ENCODE assay signal across 12 cellular contexts in genomic region chr11:67410369-67410831, GRCh38. TPM values are rescaled to one million over a fixed set of nuclear protein-coding genes. Genes with fewer than 3 reads are reported as not detected.
DNase-seq lines count a peak whose midpoint lies in the region; ATAC-seq, FAIRE-seq and TF ChIP-seq lines count a peak whose summit lies in the region.
"Had no signal": no experiment of that assay in that cellular context is flagged by ENCODE, and none has a peak within 500 bp of the region (broad histone marks: within the 10 kb centered on the region; RNA-seq: fewer than 3 reads in every experiment).

No MANE protein-coding gene starts in this region.

- H3K9me3 Mint-ChIP-seq in CD4-positive, alpha-beta T cell = no peaks in the 10 kb centered on the region
- no peaks in the 10 kb centered on the region for H3K9me3 Mint-ChIP-seq in neural progenitor cell

- H4K20me1 ChIP-seq in Karpas-422 (ENCODE audit: insufficient read depth, low read depth, low read length) = peaks cover 4% of the 10 kb centered on the region; the same call in 1 of the 2 replicates
- no peaks in the 10 kb centered on the region for H4K20me1 ChIP-seq in neural progenitor cell (ENCODE audit: low read depth)

- H3K9ac ChIP-seq in Karpas-422 (ENCODE audit: low read length) (peak overlapping the region; percentile 33; the same call in 1 of the 2 replicates), neural progenitor cell (no peak overlapping the region)

- no peaks in the 10 kb centered on the region for H3K9me3 ChIP-seq in CD4-positive, alpha-beta T cell (ENCODE audit: control insufficient read depth, low read length)
- H3K9me3 ChIP-seq in Karpas-422 (ENCODE audit: low read length) (no peaks in the 10 kb centered on the region), neural progenitor cell (ENCODE audit: low read depth) (no peaks in the 10 kb centered on the region), WERI-Rb-1 (ENCODE audit: severe bottlenecking) (no peaks in the 10 kb centered on the region)
- H3K9me3 ChIP-seq: adrenal gland, left lung, ovary had no signal

- H3K27ac ChIP-seq in CD4-positive, alpha-beta T cell (ENCODE audit: low read depth, low read length) = peak overlapping the region; percentile 84
- H3K27ac ChIP-seq in Karpas-422 (ENCODE audit: low read length) = 0 out of 2 replicates have a peak overlapping the region, but pooled peaks have one; percentile 22
- no peak overlapping the region for H3K27ac ChIP-seq in neural progenitor cell
- no peak overlapping the region for H3K27ac ChIP-seq in WERI-Rb-1
- H3K27ac ChIP-seq: adrenal gland, ovary had no signal

- peak overlapping the region; percentile 93; the same call in 1 of the 2 replicates for H3K4me3 ChIP-seq in Karpas-422 (ENCODE audit: low read length)
- H3K4me3 ChIP-seq in bronchial epithelial cell (ENCODE audit: low read depth, low read length) = no peak overlapping the region
- H3K4me3 ChIP-seq in neural progenitor cell = no peak overlapping the region
- no peak overlapping the region for H3K4me3 ChIP-seq in WERI-Rb-1 (ENCODE audit: low read depth, low read length)
- H3K4me3 ChIP-seq: adrenal gland, left lung, ovary had no signal

- FAIRE-seq in bronchial epithelial cell (lab: Jason Lieb, UNC) = peak; percentile 81

- POLR2A ChIA-PET in CD4-positive, alpha-beta T cell (lab: Charles Lee) = interaction anchor here (2.0 to 12.5 kb wide), 3 partner anchors 8 to 23 kb away, joined by 21 to 411 read pairs (median 106); partner anchors contain the start of genes PPP1CA, PTPRCAP, RPS6KB2 and TBC1D10C

- H3K79me2 ChIP-seq in Karpas-422 (ENCODE audit: low read length) (no peaks in the 10 kb centered on the region), neural progenitor cell (ENCODE audit: low read depth) (no peaks in the 10 kb centered on the region)

- no peaks in the 10 kb centered on the region for H3K36me3 ChIP-seq in Karpas-422 (ENCODE audit: insufficient read depth, low read length)
- H3K36me3 ChIP-seq in bronchial epithelial cell (ENCODE audit: control insufficient read depth, insufficient read depth, low read length) = no peaks in the 10 kb centered on the region
- H3K36me3 ChIP-seq in neural progenitor cell = no peaks in the 10 kb centered on the region
- no peaks in the 10 kb centered on the region for H3K36me3 ChIP-seq in WERI-Rb-1
- H3K36me3 ChIP-seq: adrenal gland, left lung, ovary had no signal

- peaks cover 85% of the 10 kb centered on the region for H3K4me1 Mint-ChIP-seq in CD4-positive, alpha-beta T cell (ENCODE audit: low read depth)
- peaks cover 21% of the 10 kb centered on the region for H3K4me1 Mint-ChIP-seq in neural progenitor cell

- CTCF ChIA-PET in CD4-positive, alpha-beta T cell (lab: Charles Lee) = no interaction called here

- H3K27me3 ChIP-seq in CD4-positive, alpha-beta T cell (ENCODE audit: control insufficient read depth, insufficient read depth, low read length) = no peaks in the 10 kb centered on the region
- H3K27me3 ChIP-seq in Karpas-422 (ENCODE audit: low read length) (no peaks in the 10 kb centered on the region), bronchial epithelial cell (ENCODE audit: control insufficient read depth, insufficient read depth, low read length) (peaks cover 10% of the 10 kb centered on the region), neural progenitor cell (peaks cover 17% of the 10 kb centered on the region), WERI-Rb-1 (ENCODE audit: insufficient read depth, low read depth, severe bottlenecking) (no peaks in the 10 kb centered on the region)

- TF ChIP-seq CTCF in CD4-positive, alpha-beta T cell (IDR thresholded peaks at IDR 0.05) = no peak
- TF ChIP-seq CTCF in bronchial epithelial cell (IDR thresholded peaks at IDR 0.05; ENCODE audit: insufficient read depth, low read length, severe bottlenecking) (no peak), neural progenitor cell (IDR thresholded peaks at IDR 0.05) (no peak), WERI-Rb-1 (IDR thresholded peaks at IDR 0.05; ENCODE audit: low read depth, low read length) (no peak)

- peak overlapping the region; percentile 98 for H3K27ac Mint-ChIP-seq in CD4-positive, alpha-beta T cell
- no peak overlapping the region for H3K27ac Mint-ChIP-seq in neural progenitor cell

- intact Hi-C loops in CD4-positive, alpha-beta T cell (cut with DNase I, micrococcal nuclease) = no loop called here

- H3K27me3 Mint-ChIP-seq in CD4-positive, alpha-beta T cell = no peaks in the 10 kb centered on the region
- peaks cover 15% of the 10 kb centered on the region for H3K27me3 Mint-ChIP-seq in neural progenitor cell (ENCODE audit: insufficient read depth, low read depth)

- no peak overlapping the region for H2AFZ ChIP-seq in Karpas-422 (ENCODE audit: low read length)
- no peak overlapping the region for H2AFZ ChIP-seq in neural progenitor cell (replicated peaks)

- H3F3A ChIP-seq in neural progenitor cell (ENCODE audit: low read depth) = peaks cover 13% of the 10 kb centered on the region

- peaks cover 81% of the 10 kb centered on the region for H3K4me1 ChIP-seq in Karpas-422 (ENCODE audit: low read length)
- H3K4me1 ChIP-seq in neural progenitor cell = peaks cover 22% of the 10 kb centered on the region

- no peak for DNase-seq in CD4-positive, alpha-beta T cell
- DNase-seq in Karpas-422 (no peak), bronchial epithelial cell (ENCODE audit: low read depth) (no peak), neural progenitor cell (ENCODE audit: low spot score) (no peak), WERI-Rb-1 (no peak), AG08396 (ENCODE audit: low spot score) (no peak), mucosa of gallbladder (ENCODE audit: low spot score) (no peak)
- DNase-seq: adrenal gland, foreskin melanocyte, left lung, ovary had no signal

- H3K4me2 ChIP-seq in Karpas-422 (ENCODE audit: low read depth, low read length, poor library complexity, severe bottlenecking) (peak overlapping the region; percentile 96), neural progenitor cell (peak overlapping the region; percentile 17)

- no peaks in the 10 kb centered on the region for H3K9me2 ChIP-seq in Karpas-422 (replicated peaks; ENCODE audit: insufficient read depth, low read length)

- peaks cover 35% of the 10 kb centered on the region for H3K36me3 Mint-ChIP-seq in CD4-positive, alpha-beta T cell (ENCODE audit: low read depth)
- no peaks in the 10 kb centered on the region for H3K36me3 Mint-ChIP-seq in neural progenitor cell

- ATAC-seq in CD4-positive, alpha-beta T cell (ENCODE audit: poor library complexity) = no peak
- no peak for ATAC-seq in HG03280 (IDR thresholded peaks at IDR 0.05; ENCODE audit: unreplicated experiment)

- H3K4me3 Mint-ChIP-seq in CD4-positive, alpha-beta T cell = peak overlapping the region; percentile 86
- no peak overlapping the region for H3K4me3 Mint-ChIP-seq in neural progenitor cell

RNA-seq across cellular contexts. Expression of gene CARNS1, which starts 5.1 kb away (rescaled TPM):
- total RNA-seq in CD4-positive, alpha-beta T cell = 1 to 10 TPM; 9.9 to 10.0 TPM
- 0.18 TPM in 1 of 2 replicates, not detected in the other for total RNA-seq in Karpas-422 (2014; rRNA removed; shearing (Covaris generic); ENCODE audit: low replicate concordance)
- total RNA-seq in bronchial epithelial cell (under 0.01 TPM in 1 of 2 replicates, not detected in the other), neural progenitor cell (ENCODE audit: low replicate concordance) (0.22 and 0.52 TPM in 2 replicates), mucosa of gallbladder (78.4 TPM)

RNA-seq across cellular contexts. Expression of gene TBC1D10C, which starts 6.5 kb away (rescaled TPM):
- total RNA-seq in CD4-positive, alpha-beta T cell = 100 to 1,000 TPM; 205 to 212 TPM
- 52.4 and 122 TPM in 2 replicates for total RNA-seq in Karpas-422 (2014; rRNA removed; shearing (Covaris generic); ENCODE audit: low replicate concordance)
- not detected in 2 replicates for total RNA-seq in bronchial epithelial cell
- 0.15 and 1.1 TPM in 2 replicates for total RNA-seq in neural progenitor cell (ENCODE audit: low replicate concordance)
- total RNA-seq in mucosa of gallbladder = 10.6 TPM

RNA-seq across cellular contexts. Expression of gene PPP1CA, which starts 8.7 kb away (rescaled TPM):
- 10 to 100 TPM; 42.0 to 45.5 TPM for total RNA-seq in CD4-positive, alpha-beta T cell
- total RNA-seq in Karpas-422 (2014; rRNA removed; shearing (Covaris generic); ENCODE audit: low replicate concordance) = 218 and 332 TPM in 2 replicates
- 209 and 225 TPM in 2 replicates for total RNA-seq in bronchial epithelial cell
- 102 and 189 TPM in 2 replicates for total RNA-seq in neural progenitor cell (ENCODE audit: low replicate concordance)
- 140 TPM for total RNA-seq in mucosa of gallbladder

RNA-seq across cellular contexts. Expression of gene RPS6KB2, which starts 17.9 kb away (rescaled TPM):
- total RNA-seq in CD4-positive, alpha-beta T cell = 10 to 100 TPM; 69.3 to 72.0 TPM
- total RNA-seq in Karpas-422 (2014; rRNA removed; shearing (Covaris generic); ENCODE audit: low replicate concordance) = 48.9 and 83.6 TPM in 2 replicates
- total RNA-seq in bronchial epithelial cell = 62.9 and 98.6 TPM in 2 replicates
- total RNA-seq in neural progenitor cell (ENCODE audit: low replicate concordance) = 23.7 and 51.3 TPM in 2 replicates
- total RNA-seq in mucosa of gallbladder = 39.7 TPM

RNA-seq across cellular contexts. Expression of gene RAD9A, which starts 18.6 kb away (rescaled TPM):
- 10 to 100 TPM; 19.3 to 20.3 TPM for total RNA-seq in CD4-positive, alpha-beta T cell
- total RNA-seq in Karpas-422 (2014; rRNA removed; shearing (Covaris generic); ENCODE audit: low replicate concordance) = 14.8 and 19.2 TPM in 2 replicates
- total RNA-seq in bronchial epithelial cell = 8.7 and 10.8 TPM in 2 replicates
- 10.4 and 37.5 TPM in 2 replicates for total RNA-seq in neural progenitor cell (ENCODE audit: low replicate concordance)
- total RNA-seq in mucosa of gallbladder = 45.0 TPM

Comparison
In these comparisons a context has a peak if more than half of its experiments do, and no peak if none do; other contexts are left out.
1. H3K27ac ChIP-seq: peak in CD4-positive, alpha-beta T cell (single experiment) and Karpas-422 (single experiment); none in neural progenitor cell (single experiment) and WERI-Rb-1 (single experiment).